ENCODE assay signal across 16 cellular contexts in genomic region chr3:167361356-167361755, GRCh38.
DNase-seq lines count a peak whose midpoint lies in the region.
"Had no signal": no experiment of that assay in that cellular context is flagged by ENCODE, and none has a peak within 500 bp of the region (broad histone marks: within the 10 kb centered on the region; RNA-seq: fewer than 3 reads in every experiment).

No MANE protein-coding gene starts in this region.

- DNase-seq in COLO829 (ENCODE audit: low spot score) (peak; percentile 79), NCI-H526 treated with DMSO at 0.1 percent for 48 hours (lab: John Stamatoyannopoulos, UW) (peak; percentile 69), epidermal melanocyte (ENCODE audit: insufficient read length, low spot score) (peak; percentile 16), pons (ENCODE audit: low spot score) (peak; percentile 62), NCI-H524 treated with DMSO at 0.1 percent for 48 hours (lab: John Stamatoyannopoulos, UW) (no peak), NCI-H345 treated with DMSO at 0.1 percent for 48 hours (lab: John Stamatoyannopoulos, UW; ENCODE audit: unreplicated experiment) (no peak), NCI-H2107 (lab: John Stamatoyannopoulos, UW) (no peak), NK-92 (lab: John Stamatoyannopoulos, UW; ENCODE audit: unreplicated experiment) (no peak)
- DNase-seq: BE2C; CD4-positive, alpha-beta memory T cell; COR-L47; DMS153; DMS79 treated with DMSO at 0.1 percent for 48 hours; EL; GDM1; HCEC 1CT had no signal

Comparison
In these comparisons a context has a peak if more than half of its experiments do, and no peak if none do; other contexts are left out.
1. DNase-seq: peak in COLO829 (single experiment), NCI-H526 treated with DMSO at 0.1 percent for 48 hours (single experiment), epidermal melanocyte (single experiment) and pons (single experiment); none in NCI-H524 treated with DMSO at 0.1 percent for 48 hours (single experiment), NCI-H345 treated with DMSO at 0.1 percent for 48 hours (single experiment), NCI-H2107 (single experiment) and NK-92 (single experiment).